In genomic region chr5:138180183-138180782, GRCh38 we compare ENCODE assay signal across 8 cellular contexts. TPM values are rescaled to one million over a fixed set of nuclear protein-coding genes. Genes with fewer than 3 reads are reported as not detected.
A peak's percentile ranks its signal among the peaks of the same experiment; 100 is the strongest.
DNase-seq lines count a peak whose midpoint lies in the region; ATAC-seq and TF ChIP-seq lines count a peak whose summit lies in the region.

No MANE protein-coding gene starts in this region.

- peaks cover 4% of the 10 kb centered on the region for H4K20me1 ChIP-seq in smooth muscle cell (ENCODE audit: low read depth)

- TF ChIP-seq POLR2A in thyroid gland (IDR thresholded peaks at IDR 0.05) (no peak), adrenal gland (IDR thresholded peaks at IDR 0.05) (no peak)

- peak; percentile 81 for DNase-seq in A172 (ENCODE audit: low spot score)
- DNase-seq in GM06990 (ENCODE audit: extremely low read depth, insufficient read length) = peak; percentile 45
- peak; percentile 34 for DNase-seq in NCI-H128 (lab: John Stamatoyannopoulos, UW; ENCODE audit: unreplicated experiment)
- peak; percentile 63 for DNase-seq in fibroblast of villous mesenchyme (ENCODE audit: low read depth)
- DNase-seq in smooth muscle cell (lab: John Stamatoyannopoulos, UW; ENCODE audit: unreplicated experiment) = no peak
- no peak for DNase-seq in thyroid gland
- DNase-seq in adrenal gland = no peak

- intact Hi-C loops in thyroid gland (cut with DNase I) (no loop called here), adrenal gland (cut with DNase I) (no loop called here)

- no peak overlapping the region for H3K9ac ChIP-seq in smooth muscle cell (ENCODE audit: low read depth)

- H3K4me1 ChIP-seq in smooth muscle cell (ENCODE audit: low read depth) = peaks cover 7% of the 10 kb centered on the region
- H3K4me1 ChIP-seq in thyroid gland = peaks cover 12% of the 10 kb centered on the region in 2 donors
- H3K4me1 ChIP-seq in adrenal gland (replicated peaks in 1 of 2) = peaks cover 10 to 14% of the 10 kb centered on the region in 2 donors

- H3K9me3 ChIP-seq in smooth muscle cell (replicated peaks; ENCODE audit: low read depth) (no peaks in the 10 kb centered on the region), thyroid gland (no peaks in the 10 kb centered on the region), adrenal gland (replicated peaks in 1 of 3) (no peaks in the 10 kb centered on the region)

- TF ChIP-seq CTCF in GM06990 (IDR thresholded peaks at IDR 0.05; ENCODE audit: insufficient read depth, low read length, poor library complexity, severe bottlenecking) (peak; percentile 63), fibroblast of villous mesenchyme (IDR thresholded peaks at IDR 0.05; ENCODE audit: insufficient read depth, low read depth, low read length) (peak; percentile 42), smooth muscle cell (IDR thresholded peaks at IDR 0.05; ENCODE audit: borderline replicate concordance, insufficient read depth, poor library complexity, severe bottlenecking) (peak; percentile 55), thyroid gland (IDR thresholded peaks at IDR 0.05) (no peak), adrenal gland (IDR thresholded peaks at IDR 0.05) (peak in 3 of 6 experiments; percentile 15 to 26 (median 22))

- peak; percentile 30 for ATAC-seq in SK-N-SH treated with all-trans-retinoic acid at 6 μM for 48 hours

- H3K27me3 ChIP-seq in GM06990 (replicated peaks; ENCODE audit: control insufficient read depth, insufficient read depth, low read length) = no peaks in the 10 kb centered on the region
- no peaks in the 10 kb centered on the region for H3K27me3 ChIP-seq in smooth muscle cell (ENCODE audit: low read depth)
- H3K27me3 ChIP-seq in thyroid gland = no peaks in the 10 kb centered on the region
- H3K27me3 ChIP-seq in adrenal gland = no peaks in the 10 kb centered on the region

- peak overlapping the region; percentile 87 for H3K4me2 ChIP-seq in smooth muscle cell

- 77% methylated on average over 5 of the region's 5 CpGs for WGBS in smooth muscle cell (ENCODE audit: low lambda C conversion rate)
- WGBS in thyroid gland, 2 donors = 73 to 74% methylated on average over 5 of the region's 5 CpGs
- WGBS in adrenal gland, 4 donors = 68 to 72% (median 71%) methylated on average over 5 of the region's 5 CpGs

- H3K27ac ChIP-seq in smooth muscle cell (ENCODE audit: low read depth) (no peak overlapping the region), thyroid gland (no peak overlapping the region), adrenal gland (no peak overlapping the region)

- H3K36me3 ChIP-seq in GM06990 (ENCODE audit: control insufficient read depth, insufficient read depth, low read length) = peaks cover 36% of the 10 kb centered on the region
- no peaks in the 10 kb centered on the region for H3K36me3 ChIP-seq in smooth muscle cell (ENCODE audit: low read depth)
- peaks cover 5 to 10% of the 10 kb centered on the region in 2 donors for H3K36me3 ChIP-seq in thyroid gland
- peaks cover 0 to 23% of the 10 kb centered on the region in 2 donors for H3K36me3 ChIP-seq in adrenal gland (replicated peaks in 1 of 2)

- no peak overlapping the region for H2AFZ ChIP-seq in smooth muscle cell (ENCODE audit: low read depth)

- H3K4me3 ChIP-seq in GM06990 (replicated peaks; ENCODE audit: low read depth, low read length) (peak overlapping the region; percentile 88), fibroblast of villous mesenchyme (ENCODE audit: low read depth, low read length) (peak overlapping the region; percentile 82), smooth muscle cell (peak overlapping the region; percentile 85), thyroid gland (replicated peaks in 1 of 3) (no peak overlapping the region), adrenal gland (no peak overlapping the region)

- peaks cover 42% of the 10 kb centered on the region for H3K79me2 ChIP-seq in smooth muscle cell (ENCODE audit: low read depth)

- H3F3A ChIP-seq in smooth muscle cell (ENCODE audit: low read depth) = no peaks in the 10 kb centered on the region

TF ChIP-seq in SK-N-SH treated with all-trans-retinoic acid at 6 μM for 48 hours, 23 proteins besides CTCF, POLR2A, EP300 and RAD21:
- no peak for TF ChIP-seq TSHZ2 (CRISPR knock-in tag; IDR thresholded peaks at IDR 0.05)
- no peak for TF ChIP-seq CSRNP3 (CRISPR knock-in tag; IDR thresholded peaks at IDR 0.05)
- TF ChIP-seq BACH2 (CRISPR knock-in tag; IDR thresholded peaks at IDR 0.05; ENCODE audit: borderline replicate concordance) = no peak
- TF ChIP-seq SNAI2 (CRISPR knock-in tag; IDR thresholded peaks at IDR 0.05) = no peak
- no peak for TF ChIP-seq OSR1 (CRISPR knock-in tag; IDR thresholded peaks at IDR 0.05)
- no peak for TF ChIP-seq ZNF8 (CRISPR knock-in tag; IDR thresholded peaks at IDR 0.05)
- TF ChIP-seq GLIS3 (CRISPR knock-in tag; IDR thresholded peaks at IDR 0.05) = no peak
- no peak for TF ChIP-seq ZNF70 (CRISPR knock-in tag; IDR thresholded peaks at IDR 0.05)
- TF ChIP-seq CSDC2 (CRISPR knock-in tag; IDR thresholded peaks at IDR 0.05) = no peak
- TF ChIP-seq ESRRG (CRISPR knock-in tag; IDR thresholded peaks at IDR 0.05) = no peak
- TF ChIP-seq ZFP30 (CRISPR knock-in tag; IDR thresholded peaks at IDR 0.05) = no peak

RNA-seq across cellular contexts. Expression of gene KIF20A, which starts 1.4 kb away (rescaled TPM):
- total RNA-seq in A172 (2014; rRNA removed; shearing (Covaris generic)) = 105 and 109 TPM in 2 replicates
- total RNA-seq in fibroblast of villous mesenchyme = 30.6 and 60.0 TPM in 2 replicates
- total RNA-seq in smooth muscle cell = 8.8 and 10.7 TPM in 2 replicates
- polyA plus RNA-seq in smooth muscle cell = 7.8 and 9.4 TPM in 2 replicates
- 1 to 10 TPM in 2 of 4 donors, under 1 TPM in 1, not detected in 1; 0.40 to 2.6 (median 1.9) TPM for total RNA-seq in thyroid gland
- total RNA-seq in adrenal gland = 1 to 10 TPM; 1.3 to 5.2 (median 2.0) TPM
- polyA plus RNA-seq in adrenal gland = 1 to 10 TPM in 1 of 3 donors, under 1 TPM in 2; 0.32 to 1.8 (median 0.54) TPM

RNA-seq across cellular contexts. Expression of gene BRD8, which starts 1.9 kb away (rescaled TPM):
- 63.6 and 91.5 TPM in 2 replicates for total RNA-seq in A172 (2014; rRNA removed; shearing (Covaris generic))
- 30.0 and 63.9 TPM in 2 replicates for total RNA-seq in fibroblast of villous mesenchyme
- total RNA-seq in smooth muscle cell = 24.2 and 25.1 TPM in 2 replicates
- 34.3 and 41.2 TPM in 2 replicates for polyA plus RNA-seq in smooth muscle cell
- total RNA-seq in thyroid gland = 10 to 100 TPM; 56.9 to 96.1 (median 65.3) TPM
- total RNA-seq in adrenal gland = 10 to 100 TPM; 16.4 to 71.4 (median 39.7) TPM
- 10 to 100 TPM; 45.0 to 74.9 (median 66.7) TPM for polyA plus RNA-seq in adrenal gland

RNA-seq across cellular contexts. Expression of gene CDC23, which starts 32.8 kb away (rescaled TPM):
- total RNA-seq in A172 (2014; rRNA removed; shearing (Covaris generic)) = 69.5 and 72.6 TPM in 2 replicates
- total RNA-seq in fibroblast of villous mesenchyme = 25.4 and 40.2 TPM in 2 replicates
- 37.2 and 61.0 TPM in 2 replicates for total RNA-seq in smooth muscle cell
- polyA plus RNA-seq in smooth muscle cell = 39.5 and 43.5 TPM in 2 replicates
- total RNA-seq in thyroid gland = 10 to 100 TPM; 17.5 to 31.0 (median 22.5) TPM
- 10 to 100 TPM; 11.2 to 26.3 (median 20.5) TPM for total RNA-seq in adrenal gland
- 10 to 100 TPM in 1 of 3 donors, 1 to 10 TPM in 2; 7.6 to 37.3 (median 8.3) TPM for polyA plus RNA-seq in adrenal gland

RNA-seq across cellular contexts. Expression of gene NME5, which starts 41.1 kb away (rescaled TPM):
- total RNA-seq in A172 (2014; rRNA removed; shearing (Covaris generic)) = 1.8 and 2.6 TPM in 2 replicates
- 1.3 and 2.2 TPM in 2 replicates for total RNA-seq in fibroblast of villous mesenchyme
- 0.67 and 2.7 TPM in 2 replicates for total RNA-seq in smooth muscle cell
- 1.2 and 2.1 TPM in 2 replicates for polyA plus RNA-seq in smooth muscle cell
- total RNA-seq in thyroid gland = 10 to 100 TPM in 3 of 4 donors, 1 to 10 TPM in 1; 4.3 to 14.4 (median 12.0) TPM
- 10 to 100 TPM in 1 of 8 donors, 1 to 10 TPM in 6, under 1 TPM in 1; 0.24 to 10.3 (median 5.4) TPM for total RNA-seq in adrenal gland
- polyA plus RNA-seq in adrenal gland = 10 to 100 TPM; 14.6 to 22.0 (median 15.7) TPM

Comparison
In these comparisons a context has a peak if more than half of its experiments do, and no peak if none do; other contexts are left out.
1. DNase-seq: peak in A172 (single experiment), GM06990 (single experiment), NCI-H128 (single experiment) and fibroblast of villous mesenchyme (single experiment); none in smooth muscle cell (single experiment), thyroid gland (0 of 2) and adrenal gland (0 of 7).
2. H3K4me3 ChIP-seq: peak in GM06990 (single experiment), fibroblast of villous mesenchyme (single experiment) and smooth muscle cell (single experiment); none in thyroid gland (0 of 3) and adrenal gland (0 of 4).
3. CTCF ChIP-seq: peak in GM06990 (single experiment), fibroblast of villous mesenchyme (single experiment) and smooth muscle cell (single experiment); none in thyroid gland (0 of 6).